ENCODE assay signal across 9 cellular contexts in the genomic region with DNA sequence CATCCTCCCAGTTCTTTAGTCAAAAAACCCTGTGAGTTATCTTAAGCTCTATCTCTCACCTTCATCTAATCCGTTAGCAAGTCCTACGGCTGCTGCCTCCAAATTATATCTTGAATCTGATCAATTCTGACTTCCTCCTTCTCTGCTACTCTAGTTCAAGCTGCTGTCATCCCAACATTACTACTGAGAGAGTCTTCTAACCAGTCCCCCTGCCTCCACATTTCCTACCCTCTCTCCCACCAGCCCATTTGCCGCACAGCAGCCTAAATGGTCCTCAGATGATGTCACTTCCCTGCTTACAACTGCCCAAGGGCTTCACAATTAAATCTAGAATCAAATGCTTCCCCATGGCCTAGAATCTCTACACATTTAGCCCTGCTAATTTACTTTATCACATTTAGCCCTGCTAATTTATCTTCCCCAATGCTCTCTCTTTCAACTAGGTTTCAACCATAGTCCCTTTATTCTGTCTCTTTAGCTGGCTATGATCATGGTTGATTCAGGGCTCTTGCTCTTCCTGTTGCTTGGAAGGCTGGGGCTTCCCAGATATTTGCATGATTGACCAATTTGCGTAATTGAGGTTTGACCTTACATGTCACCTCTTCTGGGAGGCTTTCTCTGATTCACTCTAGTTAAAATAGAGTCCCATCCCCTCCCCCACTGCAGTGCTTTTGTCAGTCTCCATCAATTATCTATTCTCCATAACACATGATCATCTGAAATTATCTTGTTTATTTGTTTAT. TPM values are rescaled to one million over a fixed set of nuclear protein-coding genes. Genes with fewer than 3 reads are reported as not detected.
DNase-seq lines count a peak whose midpoint lies in the region; ATAC-seq lines count a peak whose summit lies in the region.
"Had no signal": no experiment of that assay in that cellular context is flagged by ENCODE, and none has a peak within 500 bp of the region (broad histone marks: within the 10 kb centered on the region; RNA-seq: fewer than 3 reads in every experiment).

No MANE protein-coding gene starts in this region.

- H3K9ac ChIP-seq in neuronal stem cell (ENCODE audit: low read depth, low read length, poor library complexity): no peak overlapping the region

- H3K79me1 ChIP-seq in neuronal stem cell (ENCODE audit: low read depth, low read length): no peaks in the 10 kb centered on the region

- H4K8ac ChIP-seq in neuronal stem cell (ENCODE audit: low read depth, low read length): no peak overlapping the region

- H2AFZ ChIP-seq in neuronal stem cell (ENCODE audit: low read length): peak overlapping the region; percentile 57

- no peak overlapping the region for H4K91ac ChIP-seq in neuronal stem cell (ENCODE audit: low read depth, low read length, poor library complexity)

- H2BK5ac ChIP-seq in neuronal stem cell (ENCODE audit: low read length): no peak overlapping the region

- no peak overlapping the region for H3K18ac ChIP-seq in neuronal stem cell (ENCODE audit: low read length)

- no peak overlapping the region for H2BK15ac ChIP-seq in neuronal stem cell (ENCODE audit: low read length)

- no peak overlapping the region for H3K23ac ChIP-seq in neuronal stem cell (ENCODE audit: low read depth, low read length, poor library complexity)

- no peaks in the 10 kb centered on the region for H3K9me3 ChIP-seq in neuronal stem cell (replicated peaks in 1 of 2; ENCODE audit: control insufficient read depth in 2 of 2, insufficient read depth in 1 of 2, low read depth in 1 of 2, low read length in 2 of 2)
- H3K9me3 ChIP-seq: thoracic aorta had no signal

- H3K27me3 ChIP-seq in neuronal stem cell (ENCODE audit: control insufficient read depth in 3 of 3, insufficient read depth in 3 of 3, low read depth in 1 of 3, low read length in 3 of 3): no peaks in the 10 kb centered on the region

- no CpG with 5 or more reads among the region's 4 CpGs for WGBS in neuronal stem cell (ENCODE audit: extremely low coverage in 2 of 2, insufficient read length in 2 of 2, insufficient replicate concordance in 1 of 2), 2 donors

- ATAC-seq in GM19025 (IDR thresholded peaks at IDR 0.05; ENCODE audit: low read depth, unreplicated experiment) (peak; percentile 86), HG03064 (IDR thresholded peaks at IDR 0.05; ENCODE audit: low read depth, unreplicated experiment) (peak; percentile 66)

- H2BK12ac ChIP-seq in neuronal stem cell (ENCODE audit: low read length): no peak overlapping the region

- in situ Hi-C loops in SK-MEL-5 (cut with HindIII; ENCODE audit: low pct_unique_long_range_greater_than_20kb, low sequenced_read_pairs): no loop called here

- H3K4me1 ChIP-seq in neuronal stem cell (ENCODE audit: control insufficient read depth in 2 of 2, insufficient read depth in 1 of 2, low read depth in 1 of 2, low read length in 2 of 2): peaks cover 8 to 22% of the 10 kb centered on the region in 2 donors

- no peak overlapping the region for H2AK5ac ChIP-seq in neuronal stem cell (ENCODE audit: low read depth, low read length)

- no peak overlapping the region for H3K4ac ChIP-seq in neuronal stem cell (ENCODE audit: low read length)

- no peaks in the 10 kb centered on the region for H3K36me3 ChIP-seq in neuronal stem cell (replicated peaks in 1 of 2; ENCODE audit: control insufficient read depth in 2 of 2, insufficient read depth in 2 of 2, low read length in 2 of 2)
- H3K36me3 ChIP-seq: thoracic aorta had no signal

- H3K4me2 ChIP-seq in neuronal stem cell (ENCODE audit: insufficient read depth, low read length, poor library complexity, severe bottlenecking): no peak overlapping the region

- no peak overlapping the region for H3K14ac ChIP-seq in neuronal stem cell (ENCODE audit: low read length)

- no peak overlapping the region for H2BK120ac ChIP-seq in neuronal stem cell (ENCODE audit: low read depth, low read length)

- H3K27ac ChIP-seq in neuronal stem cell (replicated peaks; ENCODE audit: low read length): peak overlapping the region; percentile 17
- H3K27ac ChIP-seq: thoracic aorta had no signal

- DNase-seq in AG08396 (ENCODE audit: low spot score): peak; percentile 32
- peak; percentile 32 for DNase-seq in SK-MEL-5 (ENCODE audit: low read depth, low spot score)
- no peak for DNase-seq in neuronal stem cell (ENCODE audit: low spot score)
- DNase-seq in stimulated activated CD4-positive, alpha-beta T cell treated with anti-CD3 and anti-CD28 coated beads, Interleukin-1b, Interleukin-23, amount 100 ng/mL, for 48 hours: no peak
- DNase-seq in effector CD8-positive, alpha-beta T cell (lab: John Stamatoyannopoulos, UW): no peak
- no peak for DNase-seq in NCI-H82 treated with DMSO at 0.1 percent for 48 hours (lab: John Stamatoyannopoulos, UW; ENCODE audit: unreplicated experiment)

- no peak overlapping the region for H3K4me3 ChIP-seq in neuronal stem cell (ENCODE audit: low read length in 2 of 2)
- H3K4me3 ChIP-seq: thoracic aorta had no signal

RNA-seq across cellular contexts. Expression of gene ARL14, which starts 11.0 kb away (rescaled TPM):
- not detected in 2 replicates for total RNA-seq in SK-MEL-5 (2014; rRNA removed; shearing (Covaris generic))
- polyA plus RNA-seq in SK-MEL-5 (2015; cell fraction: cytosol; rRNA removed): not detected in 2 replicates
- not detected in 2 replicates for polyA plus RNA-seq in SK-MEL-5 (2015; cell fraction: nucleus; rRNA removed)
- not detected for polyA plus RNA-seq in neuronal stem cell (2013, experiment 1 of 2)
- polyA plus RNA-seq in neuronal stem cell (2013, experiment 2 of 2): not detected

Comparison
In these comparisons a context has a peak if more than half of its experiments do, and no peak if none do; other contexts are left out.
1. DNase-seq: peak in AG08396 (single experiment) and SK-MEL-5 (single experiment); none in neuronal stem cell (single experiment), stimulated activated CD4-positive, alpha-beta T cell treated with anti-CD3 and anti-CD28 coated beads, Interleukin-1b, Interleukin-23, amount 100 ng/mL, for 48 hours (single experiment), effector CD8-positive, alpha-beta T cell (single experiment) and NCI-H82 treated with DMSO at 0.1 percent for 48 hours (single experiment).